15 cellular contexts compared by ENCODE assay signal in the genomic region with DNA sequence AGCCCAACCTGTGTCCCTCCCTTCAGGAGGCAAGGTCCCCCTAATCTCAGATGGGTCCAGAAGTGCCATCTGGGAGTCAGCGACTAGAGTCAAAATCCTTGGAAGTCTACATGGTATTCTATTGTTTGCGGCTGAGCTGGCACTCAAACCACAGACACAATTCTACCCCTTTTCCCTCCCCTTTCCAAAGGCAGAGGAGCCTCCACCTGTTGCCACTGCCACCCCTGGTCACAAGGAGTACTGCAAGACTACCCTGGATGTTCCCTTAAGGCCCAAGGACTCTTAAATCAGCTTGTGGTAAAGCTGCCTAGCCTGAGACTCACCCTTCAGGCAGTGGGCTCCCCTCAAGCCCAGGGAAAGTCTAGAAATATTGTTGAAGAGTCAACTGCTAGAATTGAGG. TPM values are rescaled to one million over a fixed set of nuclear protein-coding genes. Genes with fewer than 3 reads are reported as not detected.
A peak's percentile ranks its signal among the peaks of the same experiment; 100 is the strongest.
DNase-seq lines count a peak whose midpoint lies in the region; ATAC-seq and TF ChIP-seq lines count a peak whose summit lies in the region.
"Had no signal": no experiment of that assay in that cellular context is flagged by ENCODE, and none has a peak within 500 bp of the region (broad histone marks: within the 10 kb centered on the region; RNA-seq: fewer than 3 reads in every experiment).

No MANE protein-coding gene starts in this region.

- peak; percentile 4 for DNase-seq in EL
- peak; percentile 40 for DNase-seq in HT-29 (ENCODE audit: low spot score)
- DNase-seq in cardiac fibroblast (ENCODE audit: low read depth in 2 of 2), result no peak
- DNase-seq in foreskin fibroblast, result no peak
- DNase-seq in NCI-H1092 (lab: John Stamatoyannopoulos, UW), result no peak
- DNase-seq in mesenteric fat pad (ENCODE audit: low spot score), result no peak
- DNase-seq: effector memory CD8-positive, alpha-beta T cell; NCI-H2029; stimulated activated naive CD8-positive, alpha-beta T cell treated with anti-CD3 and anti-CD28 coated beads, Interleukin-15, amount 100 ng/mL, for 72 hours had no signal

- H3K4me3 ChIP-seq in cardiac fibroblast (replicated peaks in 1 of 2; ENCODE audit: low read depth in 2 of 2, low read length in 2 of 2), result no peak overlapping the region
- no peak overlapping the region for H3K4me3 ChIP-seq in foreskin fibroblast (ENCODE audit: low read depth in 1 of 2, low read length in 2 of 2)

- peak; percentile 14 for TF ChIP-seq CTCF in cardiac fibroblast (IDR thresholded peaks at IDR 0.05; ENCODE audit: low read depth, low read length)
- no peak for TF ChIP-seq CTCF in foreskin fibroblast (IDR thresholded peaks at IDR 0.05; ENCODE audit: low read depth, low read length)

- ATAC-seq in GM19467 (IDR thresholded peaks at IDR 0.05; ENCODE audit: unreplicated experiment) (peak; percentile 67), HG02938 (IDR thresholded peaks at IDR 0.05; ENCODE audit: unreplicated experiment) (no peak)
- ATAC-seq: activated T-helper 17 cell treated with anti-CD3 and anti-CD28 coated beads, Interleukin-2, amount 50 U/mL, for 72 hours; effector memory CD8-positive, alpha-beta T cell; left lobe of liver; sciatic nerve; stimulated activated naive CD8-positive, alpha-beta T cell treated with anti-CD3 and anti-CD28 coated beads, Interleukin-15, amount 100 ng/mL, for 72 hours had no signal

RNA-seq across cellular contexts. Expression of a gene that starts 4.3 kb away (rescaled TPM):
- total RNA-seq in HT-29 (2014; rRNA removed; shearing (Covaris generic)), result not detected in 2 replicates
- not detected for total RNA-seq in mesenteric fat pad
- total RNA-seq: activated T-helper 17 cell treated with anti-CD3 and anti-CD28 coated beads, Interleukin-2, amount 50 U/mL, for 72 hours; left lobe of liver; sciatic nerve; T-helper 1 cell treated with Interleukin-12 subunit alpha and Interleukin-12 subunit beta and Interleukin-4 antibody, amounts not matched to agents 30 ng/mL and 1 ng/mL, for 36 hours had no signal

RNA-seq across cellular contexts. Expression of a gene that starts 22.6 kb away (rescaled TPM):
- not detected in 2 replicates for total RNA-seq in HT-29 (2014; rRNA removed; shearing (Covaris generic))
- total RNA-seq in mesenteric fat pad, result not detected
- total RNA-seq: activated T-helper 17 cell treated with anti-CD3 and anti-CD28 coated beads, Interleukin-2, amount 50 U/mL, for 72 hours; left lobe of liver; sciatic nerve; T-helper 1 cell treated with Interleukin-12 subunit alpha and Interleukin-12 subunit beta and Interleukin-4 antibody, amounts not matched to agents 30 ng/mL and 1 ng/mL, for 36 hours had no signal

Comparison
In these comparisons a context has a peak if more than half of its experiments do, and no peak if none do; other contexts are left out.
1. DNase-seq: peak in EL (single experiment) and HT-29 (single experiment); none in cardiac fibroblast (0 of 2), foreskin fibroblast (0 of 2), NCI-H1092 (single experiment) and mesenteric fat pad (single experiment).